In the genomic region with DNA sequence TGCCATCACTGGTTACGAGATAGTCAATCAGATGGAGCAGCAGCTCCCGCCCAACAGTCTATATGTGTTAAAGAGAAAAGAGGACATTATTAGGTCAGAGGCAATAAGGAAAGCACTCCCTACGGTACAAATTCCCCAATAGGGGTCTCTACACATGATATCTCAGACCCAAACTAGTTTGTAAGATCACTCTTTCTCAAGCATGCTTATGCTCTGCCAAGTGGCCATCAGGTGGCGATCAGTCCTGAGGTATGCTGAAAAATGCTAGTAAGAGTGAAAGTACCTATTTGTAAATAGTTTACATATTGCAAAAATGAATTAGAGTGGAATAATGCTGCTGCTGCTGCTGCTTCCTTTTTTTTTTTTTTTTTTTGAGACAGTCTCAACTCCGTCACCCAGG, we compare ENCODE assay signal across 11 cellular contexts.
DNase-seq lines count a peak whose midpoint lies in the region; ATAC-seq and TF ChIP-seq lines count a peak whose summit lies in the region.
"Had no signal": no experiment of that assay in that cellular context is flagged by ENCODE, and none has a peak within 500 bp of the region (broad histone marks: within the 10 kb centered on the region; RNA-seq: fewer than 3 reads in every experiment).

No MANE protein-coding gene starts in this region.

- H3K4me1 Mint-ChIP-seq in activated B cell treated with CpG ODN at 0.5 μM for 24 hours (peaks cover 7% of the 10 kb centered on the region), T-helper 17 cell (no peaks in the 10 kb centered on the region)

- POLR2A ChIA-PET in activated B cell treated with CpG ODN at 0.5 μM for 24 hours (lab: Charles Lee) = no interaction called here

- no peaks in the 10 kb centered on the region for H3K36me3 ChIP-seq in osteoblast (ENCODE audit: insufficient read depth, low read length)

- no peak overlapping the region for H3K27ac Mint-ChIP-seq in activated B cell treated with CpG ODN at 0.5 μM for 24 hours
- no peak overlapping the region for H3K27ac Mint-ChIP-seq in T-helper 17 cell

- H3K27ac ChIP-seq in osteoblast (ENCODE audit: low read depth, low read length) = no peak overlapping the region
- H3K27ac ChIP-seq: parathyroid adenoma had no signal

- intact Hi-C loops in activated B cell treated with CpG ODN at 0.5 μM for 24 hours (cut with micrococcal nuclease) = loop anchor here (1.0 to 2.0 kb wide), 2 partner anchors 61 to 198 kb away; partner anchors contain the start of gene CPM

- CTCF ChIA-PET in activated B cell treated with CpG ODN at 0.5 μM for 24 hours (lab: Charles Lee) = interaction anchor here (1.2 to 1.6 kb wide), 2 partner anchors 198 kb away, joined by 4 to 5 read pairs; no protein-coding TSS in a partner anchor

- H3K27me3 ChIP-seq in osteoblast (ENCODE audit: insufficient read depth, low read length) = no peaks in the 10 kb centered on the region

- ATAC-seq in HG03442 (IDR thresholded peaks at IDR 0.05; ENCODE audit: unreplicated experiment) (peak; percentile 47), activated B cell treated with CpG ODN at 0.5 μM for 24 hours (ENCODE audit: low read depth) (peak; percentile 54), GM19395 (IDR thresholded peaks at IDR 0.05; ENCODE audit: unreplicated experiment) (no peak), T-helper 17 cell (no peak)

- H3K9me3 ChIP-seq in osteoblast (ENCODE audit: low read depth, low read length) (no peaks in the 10 kb centered on the region), T-helper 17 cell (ENCODE audit: control insufficient read depth, low read length, poor library complexity, severe bottlenecking) (no peaks in the 10 kb centered on the region)

- TF ChIP-seq CTCF in activated B cell treated with CpG ODN at 0.5 μM for 24 hours (IDR thresholded peaks at IDR 0.05) = no peak
- peak; percentile 36 for TF ChIP-seq CTCF in osteoblast (IDR thresholded peaks at IDR 0.05; ENCODE audit: extremely low read depth, low read depth, low read length)

- no peaks in the 10 kb centered on the region for H4K20me1 ChIP-seq in osteoblast (ENCODE audit: insufficient read depth, low read length)

- no peak overlapping the region for H3K4me2 ChIP-seq in osteoblast (ENCODE audit: insufficient read depth, low read length)

- no peaks in the 10 kb centered on the region for H3K36me3 Mint-ChIP-seq in activated B cell treated with CpG ODN at 0.5 μM for 24 hours (ENCODE audit: low read depth)
- no peaks in the 10 kb centered on the region for H3K36me3 Mint-ChIP-seq in T-helper 17 cell (ENCODE audit: low read depth)

- H3K9me3 Mint-ChIP-seq in activated B cell treated with CpG ODN at 0.5 μM for 24 hours = no peaks in the 10 kb centered on the region

- H3K4me1 ChIP-seq in osteoblast (ENCODE audit: insufficient read depth, low read length) = no peaks in the 10 kb centered on the region
- H3K4me1 ChIP-seq: parathyroid adenoma had no signal

- H3K79me2 ChIP-seq in osteoblast (ENCODE audit: insufficient read depth, low read length) = no peaks in the 10 kb centered on the region
- H3K79me2 ChIP-seq: parathyroid adenoma had no signal

- no peak overlapping the region for H3K4me3 ChIP-seq in osteoblast (ENCODE audit: insufficient read depth, low read length)

- H3K27me3 Mint-ChIP-seq in activated B cell treated with CpG ODN at 0.5 μM for 24 hours (no peaks in the 10 kb centered on the region), T-helper 17 cell (peaks cover 21% of the 10 kb centered on the region)

- H3K4me3 Mint-ChIP-seq in activated B cell treated with CpG ODN at 0.5 μM for 24 hours (no peak overlapping the region), T-helper 17 cell (no peak overlapping the region)

- no peak overlapping the region for H2AFZ ChIP-seq in osteoblast (ENCODE audit: low read length)
- H2AFZ ChIP-seq: parathyroid adenoma had no signal

- peak; percentile 1 for DNase-seq in SKM-1 treated with dmso at 0.1 percent for 144 hours (lab: John Stamatoyannopoulos, UW; ENCODE audit: unreplicated experiment)
- no peak for DNase-seq in SKM-1 (lab: John Stamatoyannopoulos, UW; ENCODE audit: unreplicated experiment)
- no peak for DNase-seq in activated B cell treated with CpG ODN at 0.5 μM for 24 hours
- DNase-seq in osteoblast (ENCODE audit: insufficient read length, low spot score, missing footprints) = no peak
- DNase-seq in NCI-H1105 treated with DMSO at 0.1 percent for 48 hours (lab: John Stamatoyannopoulos, UW) = no peak
- no peak for DNase-seq in T-helper 17 cell
- DNase-seq: amygdala, KG1 had no signal

Comparison
In these comparisons a context has a peak if more than half of its experiments do, and no peak if none do; other contexts are left out.
1. ATAC-seq: peak in HG03442 (single experiment) and activated B cell treated with CpG ODN at 0.5 μM for 24 hours (single experiment); none in GM19395 (single experiment) and T-helper 17 cell (single experiment).